Comparison of ENCODE assay signal across 11 cellular contexts in genomic region chr1:15915991-15916390, GRCh38. TPM values are rescaled to one million over a fixed set of nuclear protein-coding genes. Genes with fewer than 3 reads are reported as not detected.
A peak's percentile ranks its signal among the peaks of the same experiment; 100 is the strongest.
DNase-seq lines count a peak whose midpoint lies in the region; ATAC-seq and TF ChIP-seq lines count a peak whose summit lies in the region.
"Had no signal": no experiment of that assay in that cellular context is flagged by ENCODE, and none has a peak within 500 bp of the region (broad histone marks: within the 10 kb centered on the region; RNA-seq: fewer than 3 reads in every experiment).

No MANE protein-coding gene starts in this region.

- POLR2A ChIA-PET in activated CD4-positive, alpha-beta memory T cell treated with anti-CD3 and anti-CD28 coated beads, Interleukin-2, amount 10 ng/mL, durations not matched to agents 7 days and 5 days (lab: Charles Lee) = interaction anchor here (1.3 kb wide), 1 partner anchor 67 kb away, joined by 6 read pairs; no protein-coding TSS in a partner anchor

- H3K27ac Mint-ChIP-seq in activated T-cell treated with anti-CD3 and anti-CD28 coated beads, Interleukin-2, amount 50 U/mL, for 24 hours = peak overlapping the region; percentile 54
- peak overlapping the region; percentile 58 for H3K27ac Mint-ChIP-seq in activated CD4-positive, alpha-beta memory T cell treated with anti-CD3 and anti-CD28 coated beads, Interleukin-2, amount 10 ng/mL, durations not matched to agents 7 days and 5 days
- H3K27ac Mint-ChIP-seq in stimulated activated naive CD8-positive, alpha-beta T cell treated with anti-CD3 and anti-CD28 coated beads, Interleukin-15, amount 100 ng/mL, for 72 hours = peak overlapping the region in 1 of 2 donors; percentile 93

- H3K9me3 Mint-ChIP-seq in activated T-cell treated with anti-CD3 and anti-CD28 coated beads, Interleukin-2, amount 50 U/mL, for 24 hours = no peaks in the 10 kb centered on the region
- H3K9me3 Mint-ChIP-seq in activated CD4-positive, alpha-beta memory T cell treated with anti-CD3 and anti-CD28 coated beads, Interleukin-2, amount 10 ng/mL, durations not matched to agents 7 days and 5 days = no peaks in the 10 kb centered on the region
- H3K9me3 Mint-ChIP-seq in stimulated activated naive CD8-positive, alpha-beta T cell treated with anti-CD3 and anti-CD28 coated beads, Interleukin-15, amount 100 ng/mL, for 72 hours = no peaks in the 10 kb centered on the region

- peak overlapping the region; percentile 29 for H3K4me3 ChIP-seq in fibroblast of villous mesenchyme (ENCODE audit: low read depth, low read length)

- intact Hi-C loops in posterior cingulate gyrus (cut with DNase I) = no loop called here

- no peak for TF ChIP-seq CTCF in fibroblast of villous mesenchyme (IDR thresholded peaks at IDR 0.05; ENCODE audit: insufficient read depth, low read depth, low read length)

- CTCF ChIA-PET in activated CD4-positive, alpha-beta memory T cell treated with anti-CD3 and anti-CD28 coated beads, Interleukin-2, amount 10 ng/mL, durations not matched to agents 7 days and 5 days (lab: Charles Lee) = interaction anchor here (2.9 kb wide), 1 partner anchor 100 kb away, joined by 11 read pairs; no protein-coding TSS in a partner anchor

- H3K4me1 Mint-ChIP-seq in activated T-cell treated with anti-CD3 and anti-CD28 coated beads, Interleukin-2, amount 50 U/mL, for 24 hours (ENCODE audit: low read depth) = peaks cover 56% of the 10 kb centered on the region
- H3K4me1 Mint-ChIP-seq in activated CD4-positive, alpha-beta memory T cell treated with anti-CD3 and anti-CD28 coated beads, Interleukin-2, amount 10 ng/mL, durations not matched to agents 7 days and 5 days = peaks cover 39% of the 10 kb centered on the region
- peaks cover 60% of the 10 kb centered on the region for H3K4me1 Mint-ChIP-seq in stimulated activated naive CD8-positive, alpha-beta T cell treated with anti-CD3 and anti-CD28 coated beads, Interleukin-15, amount 100 ng/mL, for 72 hours

- no peaks in the 10 kb centered on the region for H3K27me3 Mint-ChIP-seq in activated T-cell treated with anti-CD3 and anti-CD28 coated beads, Interleukin-2, amount 50 U/mL, for 24 hours
- H3K27me3 Mint-ChIP-seq in activated CD4-positive, alpha-beta memory T cell treated with anti-CD3 and anti-CD28 coated beads, Interleukin-2, amount 10 ng/mL, durations not matched to agents 7 days and 5 days = no peaks in the 10 kb centered on the region
- no peaks in the 10 kb centered on the region for H3K27me3 Mint-ChIP-seq in stimulated activated naive CD8-positive, alpha-beta T cell treated with anti-CD3 and anti-CD28 coated beads, Interleukin-15, amount 100 ng/mL, for 72 hours

- peaks cover 90% of the 10 kb centered on the region for H3K36me3 Mint-ChIP-seq in activated T-cell treated with anti-CD3 and anti-CD28 coated beads, Interleukin-2, amount 50 U/mL, for 24 hours (ENCODE audit: low read depth)
- peaks cover 58% of the 10 kb centered on the region for H3K36me3 Mint-ChIP-seq in activated CD4-positive, alpha-beta memory T cell treated with anti-CD3 and anti-CD28 coated beads, Interleukin-2, amount 10 ng/mL, durations not matched to agents 7 days and 5 days (ENCODE audit: low read depth)

- no peak for ATAC-seq in stimulated activated naive CD8-positive, alpha-beta T cell treated with anti-CD3 and anti-CD28 coated beads, Interleukin-15, amount 100 ng/mL, for 72 hours
- ATAC-seq in HG03025 (IDR thresholded peaks at IDR 0.05; ENCODE audit: low FRiP score, unreplicated experiment) = no peak
- ATAC-seq in GM21576 (IDR thresholded peaks at IDR 0.05; ENCODE audit: unreplicated experiment) = no peak
- ATAC-seq: sciatic nerve had no signal

- no peak for DNase-seq in activated T-cell treated with anti-CD3 and anti-CD28 coated beads, Interleukin-2, amount 50 U/mL, for 24 hours
- DNase-seq in activated T-cell treated with anti-CD3 and anti-CD28 coated beads for 4 hours = no peak
- DNase-seq in activated CD4-positive, alpha-beta memory T cell treated with anti-CD3 and anti-CD28 coated beads, Interleukin-2, amount 10 ng/mL, durations not matched to agents 7 days and 5 days = no peak
- peak; percentile 68 for DNase-seq in fibroblast of villous mesenchyme (ENCODE audit: low read depth)
- no peak for DNase-seq in stimulated activated naive CD8-positive, alpha-beta T cell treated with anti-CD3 and anti-CD28 coated beads, Interleukin-15, amount 100 ng/mL, for 72 hours
- no peak for DNase-seq in posterior cingulate gyrus
- DNase-seq: anterior cingulate cortex, NCI-H1436 had no signal

- peak overlapping the region; percentile 12 for H3K4me3 Mint-ChIP-seq in activated T-cell treated with anti-CD3 and anti-CD28 coated beads, Interleukin-2, amount 50 U/mL, for 24 hours
- peak overlapping the region; percentile 40 for H3K4me3 Mint-ChIP-seq in activated CD4-positive, alpha-beta memory T cell treated with anti-CD3 and anti-CD28 coated beads, Interleukin-2, amount 10 ng/mL, durations not matched to agents 7 days and 5 days
- H3K4me3 Mint-ChIP-seq in stimulated activated naive CD8-positive, alpha-beta T cell treated with anti-CD3 and anti-CD28 coated beads, Interleukin-15, amount 100 ng/mL, for 72 hours = peak overlapping the region; percentile 55 to 76

RNA-seq across cellular contexts. Expression of gene ZBTB17, which starts 59.9 kb away (rescaled TPM):
- total RNA-seq in activated CD4-positive, alpha-beta memory T cell treated with anti-CD3 and anti-CD28 coated beads, Interleukin-2, amount 10 ng/mL, durations not matched to agents 7 days and 5 days = 10 to 100 TPM; 43.8 to 48.0 TPM
- total RNA-seq in fibroblast of villous mesenchyme = 22.5 and 31.5 TPM in 2 replicates

Comparison
In these comparisons a context has a peak if more than half of its experiments do, and no peak if none do; other contexts are left out.
1. H3K4me3 Mint-ChIP-seq: peak in every context shown above with its lines; median percentile 66 in stimulated activated naive CD8-positive, alpha-beta T cell treated with anti-CD3 and anti-CD28 coated beads, Interleukin-15, amount 100 ng/mL, for 72 hours; 40 in activated CD4-positive, alpha-beta memory T cell treated with anti-CD3 and anti-CD28 coated beads, Interleukin-2, amount 10 ng/mL, durations not matched to agents 7 days and 5 days; 12 in activated T-cell treated with anti-CD3 and anti-CD28 coated beads, Interleukin-2, amount 50 U/mL, for 24 hours.